11 cellular contexts compared by ENCODE assay signal in genomic region chr6:165019681-165020080, GRCh38.
"Had no signal": no experiment of that assay in that cellular context is flagged by ENCODE, and none has a peak within 500 bp of the region (broad histone marks: within the 10 kb centered on the region; RNA-seq: fewer than 3 reads in every experiment).

No MANE protein-coding gene starts in this region.

- H3K4me2 ChIP-seq: GM23338 had no signal

- H3K4me3 ChIP-seq: GM23248, GM23338, HAP-1 had no signal

- H3K27ac ChIP-seq: GM23248 had no signal

- H3K9me3 ChIP-seq: HAP-1 had no signal

- DNase-seq: GM23248, GOT3, H7, H9, HCEC 1CT, HFFc6 had no signal

- H3K9ac ChIP-seq: GM23248 had no signal

- H2AFZ ChIP-seq: GM23248, GM23338 had no signal

- ATAC-seq: GM23338, HCT116 had no signal

- FAIRE-seq: H1, H54 had no signal

- H3K4me1 ChIP-seq: HAP-1 had no signal

- H3K36me3 ChIP-seq: HAP-1 had no signal
